26 cellular contexts compared by ENCODE assay signal in the genomic region with DNA sequence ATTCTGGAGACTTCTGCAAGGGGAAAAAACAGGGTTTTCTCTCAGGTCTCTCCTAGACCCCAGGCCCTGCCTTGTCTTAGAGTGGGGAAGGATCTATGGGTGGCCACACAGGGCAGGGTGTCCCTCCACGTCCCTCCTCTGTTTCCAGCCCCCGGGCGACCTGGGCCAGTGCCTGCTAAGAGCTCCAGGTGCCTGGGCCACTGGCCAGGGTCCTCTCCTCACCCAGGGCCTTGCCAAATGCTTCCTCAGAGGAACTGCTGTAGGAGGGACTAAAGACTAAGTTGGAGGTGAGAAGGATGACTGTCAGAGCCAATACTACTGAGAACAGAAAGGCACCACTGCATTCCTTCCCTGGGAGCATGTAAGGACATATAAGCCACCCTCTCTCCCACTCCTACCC. TPM values are rescaled to one million over a fixed set of nuclear protein-coding genes. Genes with fewer than 3 reads are reported as not detected.
"Had no signal": no experiment of that assay in that cellular context is flagged by ENCODE, and none has a peak within 500 bp of the region (broad histone marks: within the 10 kb centered on the region; RNA-seq: fewer than 3 reads in every experiment).

No MANE protein-coding gene starts in this region.

- H3K27ac ChIP-seq: colonic mucosa, epithelial cell of prostate, esophagus squamous epithelium, gastrocnemius medialis, heart right ventricle, left ventricle myocardium inferior had no signal

- DNase-seq: colonic mucosa; cortex of kidney; effector CD8-positive, alpha-beta T cell; effector memory CD8-positive, alpha-beta T cell; endodermal cell; erythroblast; esophagus squamous epithelium; foreskin fibroblast; foreskin melanocyte; gastrocnemius medialis; glutamatergic neuron; head of caudate nucleus; heart right ventricle; hippocampal formation; left colon; left ventricle myocardium inferior; mammary epithelial cell; mesendoderm; midbrain had no signal

- H3K36me3 ChIP-seq: colonic mucosa, esophagus squamous epithelium, gastrocnemius medialis, heart right ventricle, left ventricle myocardium inferior had no signal

- H3K4me1 ChIP-seq: colonic mucosa had no signal

- H3K27me3 ChIP-seq: colonic mucosa had no signal

- H3K4me3 ChIP-seq: colonic mucosa, esophagus squamous epithelium, gastrocnemius medialis, heart right ventricle, left ventricle myocardium inferior, lung had no signal

- ATAC-seq: effector memory CD8-positive, alpha-beta T cell; esophagus mucosa; gastrocnemius medialis; left colon; left lobe of liver had no signal

- H3K9me3 ChIP-seq: colonic mucosa, esophagus squamous epithelium, gastrocnemius medialis, heart right ventricle, left ventricle myocardium inferior had no signal

RNA-seq across cellular contexts. Expression of a gene that starts 11.4 kb away (rescaled TPM):
- total RNA-seq: chondrocyte, esophagus mucosa, left lobe of liver, mammary epithelial cell, mononuclear cell had no signal
- polyA plus RNA-seq: keratinocyte, mammary epithelial cell had no signal
